ENCODE assay signal across 17 cellular contexts in the genomic region with DNA sequence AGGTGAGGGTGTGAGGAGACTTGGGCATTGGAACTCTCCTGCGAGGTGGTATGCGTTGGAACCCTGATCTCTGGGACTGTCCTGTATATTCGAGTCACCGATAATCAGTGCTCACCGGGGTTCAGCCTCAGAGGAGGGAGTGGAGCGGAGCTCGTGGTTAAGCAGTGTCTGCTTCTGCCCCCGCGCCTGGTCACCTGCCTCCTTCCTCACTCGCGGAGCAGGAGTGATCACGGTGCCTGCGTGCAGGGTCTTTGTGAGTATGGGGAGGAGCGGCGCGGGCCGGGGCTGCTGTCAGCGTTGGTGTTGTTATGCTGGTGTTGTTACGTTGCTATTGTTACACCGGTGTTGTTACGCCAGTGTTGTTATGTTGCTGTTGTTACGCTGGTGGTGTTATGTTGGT.
"Had no signal": no experiment of that assay in that cellular context is flagged by ENCODE, and none has a peak within 500 bp of the region (broad histone marks: within the 10 kb centered on the region; RNA-seq: fewer than 3 reads in every experiment).

No MANE protein-coding gene starts in this region.

- H3K27me3 Mint-ChIP-seq: activated CD4-positive, alpha-beta T cell treated with anti-CD3 and anti-CD28 coated beads, Interleukin-2, amount 10 ng/mL, durations not matched to agents 24 days and 14 days; stimulated activated naive B cell treated with anti-CD40 and anti-IgM and Interleukin-4, amounts not matched to agents 10 μg/mL and 1 μg/mL and 100 μg/mL, for 72 hours had no signal

- ATAC-seq: activated T-cell treated with anti-CD3 and anti-CD28 coated beads, Interleukin-2, amount 50 U/mL, for 4 hours; stimulated activated naive B cell treated with anti-CD40 and anti-IgM and Interleukin-4, amounts not matched to agents 10 μg/mL and 1 μg/mL and 100 μg/mL, for 72 hours had no signal

- H3K4me3 Mint-ChIP-seq: activated CD4-positive, alpha-beta T cell treated with anti-CD3 and anti-CD28 coated beads, Interleukin-2, amount 10 ng/mL, durations not matched to agents 24 days and 14 days; activated T-cell treated with anti-CD3 and anti-CD28 coated beads, Interleukin-2, amount 50 U/mL, for 4 hours; neural crest cell; stimulated activated naive B cell treated with anti-CD40 and anti-IgM and Interleukin-4, amounts not matched to agents 10 μg/mL and 1 μg/mL and 100 μg/mL, for 72 hours had no signal

- H3K27ac Mint-ChIP-seq: activated CD4-positive, alpha-beta T cell treated with anti-CD3 and anti-CD28 coated beads, Interleukin-2, amount 10 ng/mL, durations not matched to agents 24 days and 14 days had no signal

- H3K9me3 Mint-ChIP-seq: activated T-cell treated with anti-CD3 and anti-CD28 coated beads, Interleukin-2, amount 50 U/mL, for 4 hours had no signal

- H3K4me3 ChIP-seq: ascending aorta, breast epithelium, coronary artery, ovary, sigmoid colon, spleen had no signal

- H3K27me3 ChIP-seq: ascending aorta, breast epithelium, ovary, sigmoid colon, spleen had no signal

- DNase-seq: activated CD4-positive, alpha-beta T cell treated with anti-CD3 and anti-CD28 coated beads, Interleukin-2, amount 10 ng/mL, durations not matched to agents 24 days and 14 days; activated CD8-positive, alpha-beta memory T cell treated with anti-CD3 and anti-CD28 coated beads, Interleukin-2, amount 50 U/mL, for 4 hours; activated effector memory CD4-positive, alpha-beta T cell treated with anti-CD3 and anti-CD28 coated beads, Interleukin-2, amount 50 U/mL, for 16 hours; activated naive CD4-positive, alpha-beta T cell treated with anti-CD3 and anti-CD28 coated beads, Interleukin-2, amount 50 U/mL, for 16 hours; activated T-cell treated with anti-CD3 and anti-CD28 coated beads, Interleukin-2, amount 50 U/mL, for 4 hours; head of caudate nucleus; mesendoderm; sigmoid colon; spleen; stimulated activated CD4-positive, alpha-beta T cell treated with anti-CD3 and anti-CD28 coated beads, Interleukin-4, amount 100 ng/mL, for 4 hours; stimulated activated naive B cell treated with anti-CD40 and anti-IgM and Interleukin-4, amounts not matched to agents 10 μg/mL and 1 μg/mL and 100 μg/mL, for 72 hours; T1000 had no signal

- H3K36me3 ChIP-seq: breast epithelium, ovary had no signal

- H3K27ac ChIP-seq: ascending aorta, breast epithelium, coronary artery, ovary, sigmoid colon, spleen had no signal

- H3K4me1 ChIP-seq: ascending aorta, breast epithelium had no signal

- H3K9me3 ChIP-seq: ascending aorta, breast epithelium, ovary, sigmoid colon, spleen had no signal
